ENCODE assay signal across 9 cellular contexts in the genomic region with DNA sequence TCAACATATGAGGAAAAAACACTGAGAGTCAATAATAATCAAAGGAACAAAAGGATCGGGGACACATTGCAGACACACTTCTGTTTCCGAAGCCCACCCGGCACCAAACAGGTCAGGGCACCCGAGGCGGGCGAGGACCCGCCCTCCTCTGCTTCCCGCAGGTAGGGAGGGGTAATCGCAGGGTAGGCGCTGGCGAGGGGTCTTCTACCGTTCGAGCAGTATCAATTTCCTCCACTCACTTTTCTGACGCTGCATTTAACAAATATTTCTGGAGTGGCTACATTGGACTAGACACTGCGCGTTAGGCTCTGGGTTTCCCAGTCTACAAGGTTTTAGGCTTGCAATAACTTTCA. TPM values are rescaled to one million over a fixed set of nuclear protein-coding genes. Genes with fewer than 3 reads are reported as not detected.
DNase-seq lines count a peak whose midpoint lies in the region; ATAC-seq and TF ChIP-seq lines count a peak whose summit lies in the region.
"Had no signal": no experiment of that assay in that cellular context is flagged by ENCODE, and none has a peak within 500 bp of the region (broad histone marks: within the 10 kb centered on the region; RNA-seq: fewer than 3 reads in every experiment).

No MANE protein-coding gene starts in this region.

- peaks cover 44% of the 10 kb centered on the region for H3K4me1 Mint-ChIP-seq in GM23338

- 0 out of 2 replicates have a peak overlapping the region, but pooled peaks have one; percentile 67 for H3K27ac Mint-ChIP-seq in GM23338

- no peak overlapping the region for H3K27ac ChIP-seq in GM23338 (ENCODE audit: low read depth)

- H3K79me2 ChIP-seq in GM23338 (replicated peaks; ENCODE audit: insufficient read depth) = peaks cover 68% of the 10 kb centered on the region

- H3K36me3 ChIP-seq in GM23338 (ENCODE audit: insufficient read depth) = peaks cover 4% of the 10 kb centered on the region; the same call in 1 of the 2 replicates

- intact Hi-C loops in sciatic nerve (cut with DNase I) = no loop called here

- H3K27me3 Mint-ChIP-seq in GM23338 (ENCODE audit: insufficient read depth, low read depth, poor library complexity) = peaks cover 19% of the 10 kb centered on the region

- H3K4me3 ChIP-seq in GM23338 = peak overlapping the region; percentile 91
- H3K4me3 ChIP-seq in fibroblast of mammary gland (ENCODE audit: control insufficient read depth, low read depth, low read length) = peak overlapping the region; percentile 86

- H3K27me3 ChIP-seq in GM23338 (ENCODE audit: insufficient read depth) = no peaks in the 10 kb centered on the region

- peaks cover 9% of the 10 kb centered on the region for H3K36me3 Mint-ChIP-seq in GM23338 (ENCODE audit: low read depth)

- peaks cover 9% of the 10 kb centered on the region; the same call in 1 of the 2 replicates for H3F3A ChIP-seq in GM23338 (replicated peaks; ENCODE audit: low read depth)

- peaks cover 27% of the 10 kb centered on the region for H3K4me1 ChIP-seq in GM23338 (ENCODE audit: insufficient read depth)

- no peak overlapping the region for H2AFZ ChIP-seq in GM23338

- ATAC-seq in GM23338 (peak; percentile 29), sciatic nerve (peak; percentile 2), GM19395 (IDR thresholded peaks at IDR 0.05; ENCODE audit: unreplicated experiment) (no peak), HG02678 (IDR thresholded peaks at IDR 0.05; ENCODE audit: unreplicated experiment) (no peak)

- H4K20me1 ChIP-seq in GM23338 (replicated peaks; ENCODE audit: insufficient read depth) = peaks cover 23% of the 10 kb centered on the region

- DNase-seq in GM23338 (ENCODE audit: low spot score) (peak; percentile 54), SK-N-DZ (ENCODE audit: low spot score) (peak; percentile 16), fibroblast of mammary gland (ENCODE audit: low read depth) (no peak), sciatic nerve (ENCODE audit: low spot score) (no peak), occipital lobe (lab: John Stamatoyannopoulos, UW) (no peak)
- DNase-seq in effector CD4-positive, alpha-beta T cell = no peak

- TF ChIP-seq CTCF in GM23338 (conservative IDR thresholded peaks at IDR 0.05; ENCODE audit: low read depth in 2 of 2) (no peak), fibroblast of mammary gland (conservative IDR thresholded peaks at IDR 0.05; ENCODE audit: control insufficient read depth, insufficient read depth, low read depth, low read length) (no peak)

- H3K4me3 Mint-ChIP-seq in GM23338 = peak overlapping the region; percentile 98

- peak overlapping the region; percentile 85 for H3K4me2 ChIP-seq in GM23338

- no peaks in the 10 kb centered on the region for H3K9me2 ChIP-seq in GM23338 (ENCODE audit: insufficient read depth)

- peaks cover 2% of the 10 kb centered on the region; the same call in 1 of the 3 replicates for H3K9me3 Mint-ChIP-seq in GM23338

TF ChIP-seq in GM23338, 12 proteins besides CTCF, POLR2A, EP300 and RAD21 (continues in another document):
- TF ChIP-seq ZNF114 (CRISPR knock-in tag; IDR thresholded peaks at IDR 0.05) (no peak), STAT1 (IDR thresholded peaks at IDR 0.05; ENCODE audit: unreplicated experiment) (no peak), ETS1 (IDR thresholded peaks at IDR 0.05) (no peak), EZH2phosphoT487 (IDR thresholded peaks at IDR 0.05; ENCODE audit: unreplicated experiment) (no peak), ZNF331 (CRISPR knock-in tag; IDR thresholded peaks at IDR 0.05; ENCODE audit: low read depth) (no peak), JUNB (IDR thresholded peaks at IDR 0.05; ENCODE audit: unreplicated experiment) (no peak), EZH2 (IDR thresholded peaks at IDR 0.05; ENCODE audit: low read depth, unreplicated experiment) (no peak)
- TF ChIP-seq, protein P1, sequence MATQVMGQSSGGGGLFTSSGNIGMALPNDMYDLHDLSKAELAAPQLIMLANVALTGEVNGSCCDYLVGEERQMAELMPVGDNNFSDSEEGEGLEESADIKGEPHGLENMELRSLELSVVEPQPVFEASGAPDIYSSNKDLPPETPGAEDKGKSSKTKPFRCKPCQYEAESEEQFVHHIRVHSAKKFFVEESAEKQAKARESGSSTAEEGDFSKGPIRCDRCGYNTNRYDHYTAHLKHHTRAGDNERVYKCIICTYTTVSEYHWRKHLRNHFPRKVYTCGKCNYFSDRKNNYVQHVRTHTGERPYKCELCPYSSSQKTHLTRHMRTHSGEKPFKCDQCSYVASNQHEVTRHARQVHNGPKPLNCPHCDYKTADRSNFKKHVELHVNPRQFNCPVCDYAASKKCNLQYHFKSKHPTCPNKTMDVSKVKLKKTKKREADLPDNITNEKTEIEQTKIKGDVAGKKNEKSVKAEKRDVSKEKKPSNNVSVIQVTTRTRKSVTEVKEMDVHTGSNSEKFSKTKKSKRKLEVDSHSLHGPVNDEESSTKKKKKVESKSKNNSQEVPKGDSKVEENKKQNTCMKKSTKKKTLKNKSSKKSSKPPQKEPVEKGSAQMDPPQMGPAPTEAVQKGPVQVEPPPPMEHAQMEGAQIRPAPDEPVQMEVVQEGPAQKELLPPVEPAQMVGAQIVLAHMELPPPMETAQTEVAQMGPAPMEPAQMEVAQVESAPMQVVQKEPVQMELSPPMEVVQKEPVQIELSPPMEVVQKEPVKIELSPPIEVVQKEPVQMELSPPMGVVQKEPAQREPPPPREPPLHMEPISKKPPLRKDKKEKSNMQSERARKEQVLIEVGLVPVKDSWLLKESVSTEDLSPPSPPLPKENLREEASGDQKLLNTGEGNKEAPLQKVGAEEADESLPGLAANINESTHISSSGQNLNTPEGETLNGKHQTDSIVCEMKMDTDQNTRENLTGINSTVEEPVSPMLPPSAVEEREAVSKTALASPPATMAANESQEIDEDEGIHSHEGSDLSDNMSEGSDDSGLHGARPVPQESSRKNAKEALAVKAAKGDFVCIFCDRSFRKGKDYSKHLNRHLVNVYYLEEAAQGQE (IDR thresholded peaks at IDR 0.05; ENCODE audit: unreplicated experiment) = no peak

RNA-seq across cellular contexts. Expression of gene TXN, which starts 1.3 kb away (rescaled TPM):
- 173 and 177 TPM in 2 replicates for total RNA-seq in GM23338 (2014; rRNA removed; shearing (Covaris generic))
- 1,031 and 1,034 TPM in 2 replicates for polyA plus RNA-seq in GM23338 (2016; fragmentation: Nextera tagmentation; extraction: Ambion mirVana)
- 340 and 345 TPM in 2 replicates for polyA plus RNA-seq in SK-N-DZ (2014; cell fraction: cytosol; rRNA removed)
- 256 and 340 TPM in 2 replicates for polyA plus RNA-seq in SK-N-DZ (2014; cell fraction: nucleus; rRNA removed)
- total RNA-seq in sciatic nerve (144 TPM), occipital lobe (98.9 TPM)

RNA-seq across cellular contexts. Expression of gene C9orf152, which starts 47.1 kb away (rescaled TPM):
- not detected in 2 replicates for total RNA-seq in GM23338 (2014; rRNA removed; shearing (Covaris generic))
- not detected in 2 replicates for polyA plus RNA-seq in GM23338 (2016; fragmentation: Nextera tagmentation; extraction: Ambion mirVana)
- not detected in 2 replicates for polyA plus RNA-seq in SK-N-DZ (2014; cell fraction: cytosol; rRNA removed)
- not detected in 2 replicates for polyA plus RNA-seq in SK-N-DZ (2014; cell fraction: nucleus; rRNA removed)
- total RNA-seq in sciatic nerve (not detected), occipital lobe (not detected)
- total RNA-seq: RPMI7951 had no signal

Comparison
In these comparisons a context has a peak if more than half of its experiments do, and no peak if none do; other contexts are left out.
1. ATAC-seq: peak in GM23338 (single experiment) and sciatic nerve (single experiment); none in GM19395 (single experiment) and HG02678 (single experiment).
2. DNase-seq: peak in GM23338 (single experiment) and SK-N-DZ (single experiment); none in fibroblast of mammary gland (single experiment), sciatic nerve (single experiment), effector CD4-positive, alpha-beta T cell (single experiment) and occipital lobe (single experiment).